Comparison of ENCODE assay signal across 14 cellular contexts in genomic region chr6:143401636-143402370, GRCh38.
"Had no signal": no experiment of that assay in that cellular context is flagged by ENCODE, and none has a peak within 500 bp of the region (broad histone marks: within the 10 kb centered on the region; RNA-seq: fewer than 3 reads in every experiment).

No MANE protein-coding gene starts in this region.

- H3K4me3 ChIP-seq: esophagus muscularis mucosa, lower lobe of right lung, ovary, sigmoid colon, thyroid gland had no signal

- DNase-seq: activated CD4-positive, alpha-beta T cell treated with anti-CD3 and anti-CD28 coated beads for 1 hour; activated CD4-positive, alpha-beta T cell treated with anti-CD3 and anti-CD28 coated beads, Interleukin-2, amount 50 U/mL, for 4 hours; activated naive CD4-positive, alpha-beta T cell treated with Interleukin-2 at 50 U/mL for 16 hours; activated T-cell treated with anti-CD3 and anti-CD28 coated beads for 4 hours; caudate nucleus; left colon; lower lobe of right lung; midbrain; ovary; sigmoid colon; stimulated activated CD4-positive, alpha-beta T cell treated with anti-CD3 and anti-CD28 coated beads, Interleukin-1b, Interleukin-23, amount 100 ng/mL, for 48 hours; T1000; thyroid gland had no signal

- H3K4me1 ChIP-seq: sigmoid colon had no signal

- ATAC-seq: left colon, lower lobe of right lung had no signal

- H3K27me3 ChIP-seq: esophagus muscularis mucosa, ovary, sigmoid colon, thyroid gland had no signal

- H3K27ac ChIP-seq: esophagus muscularis mucosa, lower lobe of right lung, ovary, sigmoid colon, thyroid gland had no signal

- H3K9me3 ChIP-seq: esophagus muscularis mucosa, lower lobe of right lung, ovary, sigmoid colon, thyroid gland had no signal

- H3K36me3 ChIP-seq: esophagus muscularis mucosa, lower lobe of right lung, ovary, sigmoid colon, thyroid gland had no signal
